ENCODE assay signal across 8 cellular contexts in the genomic region with DNA sequence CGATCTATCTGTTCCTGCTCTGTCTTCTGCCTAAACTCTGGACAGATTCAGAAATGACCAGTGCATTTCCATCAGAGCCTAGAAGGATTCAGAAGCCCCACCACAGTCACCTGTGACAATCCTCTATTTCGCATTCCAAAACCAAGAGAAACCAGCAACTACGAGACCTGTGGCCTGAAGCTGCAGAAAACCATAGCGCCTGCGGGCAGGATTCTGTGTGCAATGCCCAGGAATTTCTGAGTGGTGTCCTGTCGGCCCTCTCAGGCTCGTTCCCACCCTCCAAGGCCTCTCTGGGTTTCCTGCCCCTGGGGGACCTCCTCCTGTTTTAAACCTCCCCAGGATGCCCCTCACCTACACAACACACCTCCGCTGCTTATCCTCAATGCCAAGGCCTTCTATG.
"Had no signal": no experiment of that assay in that cellular context is flagged by ENCODE, and none has a peak within 500 bp of the region (broad histone marks: within the 10 kb centered on the region; RNA-seq: fewer than 3 reads in every experiment).

No MANE protein-coding gene starts in this region.

- H3K9ac ChIP-seq: KMS-11 had no signal

- DNase-seq: H9, HCEC 1CT, KBM-7 had no signal

- H3K4me3 Mint-ChIP-seq: GM23338, H9 had no signal

- H3K36me3 Mint-ChIP-seq: IgD-negative memory B cell had no signal

- H3K4me1 Mint-ChIP-seq: IgD-negative memory B cell had no signal

- H3K9me3 Mint-ChIP-seq: GM23338, H9, IgD-negative memory B cell had no signal

- H3K27ac Mint-ChIP-seq: GM23338, IgD-negative memory B cell had no signal

- ATAC-seq: GM23338, HepG2 had no signal

- H2AFZ ChIP-seq: GM23338 had no signal

- H3K4me2 ChIP-seq: GM23338, KMS-11 had no signal

- H3K27ac ChIP-seq: HL-60, KMS-11 had no signal

- H3K4me3 ChIP-seq: GM23338 had no signal
